ENCODE assay signal across 8 cellular contexts in genomic region chr7:107661081-107661864, GRCh38. TPM values are rescaled to one million over a fixed set of nuclear protein-coding genes. Genes with fewer than 3 reads are reported as not detected.
DNase-seq lines count a peak whose midpoint lies in the region; ATAC-seq and TF ChIP-seq lines count a peak whose summit lies in the region.

No MANE protein-coding gene starts in this region.

- H3K27ac ChIP-seq in hepatocyte, result no peak overlapping the region
- H3K27ac ChIP-seq in gastrocnemius medialis, result no peak overlapping the region

- peak; percentile 46 for ATAC-seq in HG03066 (IDR thresholded peaks at IDR 0.05; ENCODE audit: low read depth, unreplicated experiment)
- peak; percentile 45 to 61 for ATAC-seq in gastrocnemius medialis

- TF ChIP-seq POLR2A in gastrocnemius medialis (IDR thresholded peaks at IDR 0.05), result no peak

- H3K4me2 ChIP-seq in hepatocyte, result peak overlapping the region; percentile 99

- no peaks in the 10 kb centered on the region for H3K79me2 ChIP-seq in hepatocyte

- WGBS in hepatocyte (ENCODE audit: low lambda C conversion rate, missing lambda C conversion rate), result 1% methylated on average over 72 of the region's 73 CpGs

- H4K20me1 ChIP-seq in hepatocyte (ENCODE audit: insufficient read depth, poor library complexity, severe bottlenecking), result no peaks in the 10 kb centered on the region

- TF ChIP-seq CTCF in GM12872 (IDR thresholded peaks at IDR 0.05; ENCODE audit: insufficient read depth, low read depth, low read length), result peak; percentile 28; the same call in 1 of the 3 replicates
- no peak for TF ChIP-seq CTCF in hepatocyte (IDR thresholded peaks at IDR 0.05; ENCODE audit: poor library complexity)
- TF ChIP-seq CTCF in gastrocnemius medialis (IDR thresholded peaks at IDR 0.05 in 4 of 5, conservative IDR thresholded peaks at IDR 0.05 in 1 of 5), result peak in 1 of 5 experiments; percentile 19

- no peaks in the 10 kb centered on the region for H3K9me2 ChIP-seq in hepatocyte (replicated peaks; ENCODE audit: insufficient read depth)

- DNase-seq in RPMI7951 (ENCODE audit: low read depth), result peak; percentile 35
- DNase-seq in amniotic epithelial cell (ENCODE audit: low read depth), result peak; percentile 38
- DNase-seq in hepatocyte (ENCODE audit: low spot score), result peak; percentile 73
- peak in 1 of 2 donors; percentile 18 for DNase-seq in gastrocnemius medialis
- DNase-seq in kidney glomerular epithelial cell (lab: John Stamatoyannopoulos, UW), result no peak
- DNase-seq in HT-29 (ENCODE audit: low spot score), result no peak

- H3K9me3 ChIP-seq in hepatocyte (ENCODE audit: low read depth), result no peaks in the 10 kb centered on the region
- H3K9me3 ChIP-seq in gastrocnemius medialis, result no peaks in the 10 kb centered on the region

- H3K4me1 ChIP-seq in hepatocyte (ENCODE audit: insufficient read depth) (no peaks in the 10 kb centered on the region), gastrocnemius medialis (peaks cover 4 to 17% of the 10 kb centered on the region in 2 donors)

- no peaks in the 10 kb centered on the region for H3K36me3 ChIP-seq in hepatocyte (replicated peaks; ENCODE audit: insufficient read depth, low read depth)
- H3K36me3 ChIP-seq in gastrocnemius medialis, result no peaks in the 10 kb centered on the region

- H3K27me3 ChIP-seq in hepatocyte, result peaks cover 73% of the 10 kb centered on the region
- peaks cover 20 to 24% (median 21%) of the 10 kb centered on the region in 3 donors for H3K27me3 ChIP-seq in gastrocnemius medialis

- in situ Hi-C loops in gastrocnemius medialis (cut with MboI; ENCODE audit: low sequenced_read_pairs in 4 of 4), result no loop called here

- H3K4me3 ChIP-seq in hepatocyte, result peak overlapping the region; percentile 59
- peak overlapping the region; percentile 56 to 67 (median 58) for H3K4me3 ChIP-seq in gastrocnemius medialis

- intact Hi-C loops in gastrocnemius medialis (cut with DNase I; ENCODE audit: low total_unique reads), result no loop called here

- H2AFZ ChIP-seq in hepatocyte, result peak overlapping the region; percentile 83

RNA-seq across cellular contexts. Expression of gene SLC26A4, which starts 0.6 kb away (rescaled TPM):
- 1.4 and 1.5 TPM in 2 replicates for total RNA-seq in RPMI7951 (2014; rRNA removed; shearing (Covaris generic))
- total RNA-seq in hepatocyte (0.20 TPM in 1 of 2 replicates, not detected in the other), gastrocnemius medialis (1 to 10 TPM in 1 of 4 donors, under 1 TPM in 2, not detected in 1; 0.09 to 2.5 (median 0.20) TPM)
- 0.35 TPM in 1 of 2 replicates, not detected in the other for polyA plus RNA-seq in hepatocyte
- not detected in 2 replicates for total RNA-seq in HT-29 (2014; rRNA removed; shearing (Covaris generic))

Comparison
In these comparisons a context has a peak if more than half of its experiments do, and no peak if none do; other contexts are left out.
1. DNase-seq: peak in RPMI7951 (single experiment), amniotic epithelial cell (single experiment) and hepatocyte (single experiment); none in kidney glomerular epithelial cell (single experiment) and HT-29 (single experiment).